Comparison of ENCODE assay signal across 13 cellular contexts in the genomic region with DNA sequence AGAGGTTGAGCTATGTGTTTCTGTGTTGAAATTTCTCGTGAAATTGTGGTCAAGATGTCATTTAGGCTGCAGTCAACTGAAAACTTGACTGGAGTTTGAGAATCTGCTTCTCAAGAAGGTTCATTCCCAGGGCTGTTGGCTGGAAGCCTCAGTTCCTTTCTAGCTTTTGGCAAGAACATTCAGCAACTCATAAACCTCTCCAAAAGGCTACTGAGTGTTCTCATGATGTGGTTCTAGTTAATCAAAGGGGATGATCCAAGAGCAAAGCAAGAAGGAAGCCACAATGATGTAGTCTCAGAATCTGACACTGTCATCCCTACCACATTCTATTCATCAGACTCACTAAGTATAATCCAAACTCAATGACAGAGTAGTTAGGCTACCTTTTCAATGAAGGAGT.
"Had no signal": no experiment of that assay in that cellular context is flagged by ENCODE, and none has a peak within 500 bp of the region (broad histone marks: within the 10 kb centered on the region; RNA-seq: fewer than 3 reads in every experiment).

No MANE protein-coding gene starts in this region.

- H3K9me3 ChIP-seq: esophagus squamous epithelium, transverse colon had no signal

- ATAC-seq: natural killer cell treated with Interleukin-12 subunit alpha and Interleukin-12 subunit beta and Interleukin-15 and Interleukin-18, amount 100 ng/mL, for 72 hours had no signal

- H3K27ac ChIP-seq: cardiac muscle cell, esophagus squamous epithelium, transverse colon had no signal

- H3K36me3 ChIP-seq: cardiac muscle cell, transverse colon had no signal

- H3K9me3 Mint-ChIP-seq: activated T-cell treated with anti-CD3 and anti-CD28 coated beads, Interleukin-2, amount 50 U/mL, for 24 hours; natural killer cell treated with Interleukin-12 subunit alpha and Interleukin-12 subunit beta and Interleukin-15 and Interleukin-18, amount 100 ng/mL, for 72 hours had no signal

- H3K4me3 ChIP-seq: cardiac muscle cell, esophagus squamous epithelium, lung, transverse colon had no signal

- H3K36me3 Mint-ChIP-seq: natural killer cell treated with Interleukin-12 subunit alpha and Interleukin-12 subunit beta and Interleukin-15 and Interleukin-18, amount 100 ng/mL, for 72 hours had no signal

- H3K27me3 ChIP-seq: cardiac muscle cell, esophagus squamous epithelium, transverse colon had no signal

- H3K27me3 Mint-ChIP-seq: activated naive CD8-positive, alpha-beta T cell; activated T-cell treated with anti-CD3 and anti-CD28 coated beads, Interleukin-2, amount 50 U/mL, for 24 hours had no signal

- FAIRE-seq: colon, small intestine had no signal

- H3K27ac Mint-ChIP-seq: activated naive CD8-positive, alpha-beta T cell; activated T-cell treated with anti-CD3 and anti-CD28 coated beads, Interleukin-2, amount 50 U/mL, for 24 hours; natural killer cell treated with Interleukin-12 subunit alpha and Interleukin-12 subunit beta and Interleukin-15 and Interleukin-18, amount 100 ng/mL, for 72 hours had no signal

- H3K4me1 ChIP-seq: esophagus squamous epithelium, transverse colon had no signal

- DNase-seq: activated CD4-positive, alpha-beta T cell treated with anti-CD3 and anti-CD28 coated beads, Interleukin-2, amount 50 U/mL, for 4 hours; activated CD4-positive, CD25-positive, alpha-beta regulatory T cell treated with anti-CD3 and anti-CD28 coated beads, Interleukin-2, amount 50 U/mL, for 72 hours; activated effector memory CD4-positive, alpha-beta T cell treated with Interleukin-2 at 50 U/mL for 16 hours; activated T-cell treated with anti-CD3 and anti-CD28 coated beads, Interleukin-2, amount 50 U/mL, for 24 hours; esophagus squamous epithelium; small intestine; SW 1271; transverse colon had no signal

- H3K4me3 Mint-ChIP-seq: activated naive CD8-positive, alpha-beta T cell; activated T-cell treated with anti-CD3 and anti-CD28 coated beads, Interleukin-2, amount 50 U/mL, for 24 hours; natural killer cell treated with Interleukin-12 subunit alpha and Interleukin-12 subunit beta and Interleukin-15 and Interleukin-18, amount 100 ng/mL, for 72 hours had no signal
